8 cellular contexts compared by ENCODE assay signal in genomic region chr12:76558684-76559276, GRCh38. TPM values are rescaled to one million over a fixed set of nuclear protein-coding genes. Genes with fewer than 3 reads are reported as not detected.
DNase-seq lines count a peak whose midpoint lies in the region; ATAC-seq, FAIRE-seq and TF ChIP-seq lines count a peak whose summit lies in the region.

No MANE protein-coding gene starts in this region.

- peak overlapping the region; percentile 93 for H3K4me2 ChIP-seq in A549

- 3% methylated on average over 20 of the region's 24 CpGs for WGBS in A549 (ENCODE audit: missing lambda C conversion rate)
- 0% methylated on average over 20 to 22 of the region's 24 CpGs for WGBS in mesodermal cell (ENCODE audit: insufficient coverage in 2 of 2), 2 experiments

- DNase-seq in A549 (ENCODE audit: low read depth in 1 of 2, low spot score in 1 of 2): peak; percentile 30 to 31
- DNase-seq in NCI-H526 treated with DMSO at 0.1 percent for 48 hours (lab: John Stamatoyannopoulos, UW): peak; percentile 27
- peak; percentile 91 for DNase-seq in activated CD4-positive, alpha-beta memory T cell treated with anti-CD3 and anti-CD28 coated beads, Interleukin-2, amount 10 ng/mL, durations not matched to agents 7 days and 5 days
- peak; percentile 83 for DNase-seq in effector CD4-positive, alpha-beta T cell
- peak; percentile 76 to 77 for DNase-seq in stimulated activated CD8-positive, alpha-beta memory T cell treated with anti-CD3 and anti-CD28 coated beads, Interleukin-15, amount 100 ng/mL, for 48 hours (ENCODE audit: low read depth in 2 of 2)

- H3K27ac ChIP-seq in A549 (peak overlapping the region; percentile 86 to 93), mesodermal cell (ENCODE audit: low read depth, low read length, severe bottlenecking) (peak overlapping the region; percentile 93)

- TF ChIP-seq RAD21 in A549 (conservative IDR thresholded peaks at IDR 0.05 in 1 of 2, IDR thresholded peaks at IDR 0.05 in 1 of 2): no peak

- H3K4me3 Mint-ChIP-seq in activated CD4-positive, alpha-beta memory T cell treated with anti-CD3 and anti-CD28 coated beads, Interleukin-2, amount 10 ng/mL, durations not matched to agents 7 days and 5 days: peak overlapping the region; percentile 86

- no peaks in the 10 kb centered on the region for H3K9me3 Mint-ChIP-seq in activated CD4-positive, alpha-beta memory T cell treated with anti-CD3 and anti-CD28 coated beads, Interleukin-2, amount 10 ng/mL, durations not matched to agents 7 days and 5 days

- no peak for TF ChIP-seq POLR2A in A549 (IDR thresholded peaks at IDR 0.05; ENCODE audit: low read length)

- peak overlapping the region; percentile 95 for H3K27ac Mint-ChIP-seq in activated CD4-positive, alpha-beta memory T cell treated with anti-CD3 and anti-CD28 coated beads, Interleukin-2, amount 10 ng/mL, durations not matched to agents 7 days and 5 days

- TF ChIP-seq EP300 in A549 (IDR thresholded peaks at IDR 0.05): no peak

- H3K9me3 ChIP-seq in A549 (no peaks in the 10 kb centered on the region), mesodermal cell (ENCODE audit: control insufficient read depth, low read length) (no peaks in the 10 kb centered on the region)

- peaks cover 4% of the 10 kb centered on the region for H3K36me3 ChIP-seq in mesodermal cell (ENCODE audit: control insufficient read depth, insufficient read depth, low read length)

- H3K27me3 Mint-ChIP-seq in activated CD4-positive, alpha-beta memory T cell treated with anti-CD3 and anti-CD28 coated beads, Interleukin-2, amount 10 ng/mL, durations not matched to agents 7 days and 5 days: peaks cover 5% of the 10 kb centered on the region

- H3K4me3 ChIP-seq in A549 (peak overlapping the region; percentile 96), mesodermal cell (ENCODE audit: extremely low read depth, insufficient read depth, low read length, poor library complexity, severe bottlenecking) (peak overlapping the region; percentile 97)

- POLR2A ChIA-PET in A549 (lab: Yijun Ruan, JAX): interaction anchor here (0.8 kb wide), 1 partner anchor 527 kb away, joined by 3 read pairs; the partner anchor contains the start of gene PHLDA1
- POLR2A ChIA-PET in activated CD4-positive, alpha-beta memory T cell treated with anti-CD3 and anti-CD28 coated beads, Interleukin-2, amount 10 ng/mL, durations not matched to agents 7 days and 5 days (lab: Charles Lee): interaction anchor here (0.7 to 3.4 kb wide), 21 partner anchors 8 to 1079 kb away, joined by 3 to 46 read pairs (median 4); partner anchors contain the start of genes BBS10, NAP1L1, PHLDA1 and ZDHHC17

- H3K4me1 Mint-ChIP-seq in activated CD4-positive, alpha-beta memory T cell treated with anti-CD3 and anti-CD28 coated beads, Interleukin-2, amount 10 ng/mL, durations not matched to agents 7 days and 5 days: peaks cover 45% of the 10 kb centered on the region

- peaks cover 16% of the 10 kb centered on the region for H3K36me3 Mint-ChIP-seq in activated CD4-positive, alpha-beta memory T cell treated with anti-CD3 and anti-CD28 coated beads, Interleukin-2, amount 10 ng/mL, durations not matched to agents 7 days and 5 days (ENCODE audit: low read depth)

- peaks cover 19% of the 10 kb centered on the region; the same call in 2 of the 3 replicates for H3K4me1 ChIP-seq in A549
- peaks cover 12% of the 10 kb centered on the region for H3K4me1 ChIP-seq in mesodermal cell (ENCODE audit: control insufficient read depth, insufficient read depth, low read length, poor library complexity, severe bottlenecking)

- CTCF ChIA-PET in A549 (lab: Yijun Ruan, JAX): interaction anchor here (1.0 to 1.5 kb wide), 5 partner anchors 13 to 232 kb away, joined by 3 to 4 read pairs (median 3); no protein-coding TSS in a partner anchor
- CTCF ChIA-PET in activated CD4-positive, alpha-beta memory T cell treated with anti-CD3 and anti-CD28 coated beads, Interleukin-2, amount 10 ng/mL, durations not matched to agents 7 days and 5 days (lab: Charles Lee): interaction anchor here (2.1 to 2.4 kb wide), 2 partner anchors 28 to 400 kb away, joined by 6 to 8 read pairs; no protein-coding TSS in a partner anchor

- ATAC-seq in A549 (peak; percentile 69 to 72), GM18870 (IDR thresholded peaks at IDR 0.05; ENCODE audit: unreplicated experiment) (peak; percentile 42), HG03108 (IDR thresholded peaks at IDR 0.05; ENCODE audit: unreplicated experiment) (peak; percentile 48)

- FAIRE-seq in A549 (lab: Jason Lieb, UNC): no peak

- no peak for TF ChIP-seq CTCF in A549 (IDR thresholded peaks at IDR 0.05)

TF ChIP-seq in A549, 52 proteins besides CTCF, POLR2A, EP300 and RAD21:
- no peak for TF ChIP-seq FOSL2 (IDR thresholded peaks at IDR 0.05)
- TF ChIP-seq FOSL2 (CRISPR knock-in tag; IDR thresholded peaks at IDR 0.05): no peak
- no peak for TF ChIP-seq HOXB5 (CRISPR knock-in tag; IDR thresholded peaks at IDR 0.05)
- TF ChIP-seq RFX5 (IDR thresholded peaks at IDR 0.05): no peak
- TF ChIP-seq HOXA7 (CRISPR knock-in tag; IDR thresholded peaks at IDR 0.05): no peak
- TF ChIP-seq HES2 (IDR thresholded peaks at IDR 0.05): no peak
- no peak for TF ChIP-seq POLR2AphosphoS2 (conservative IDR thresholded peaks at IDR 0.05; ENCODE audit: low read length)
- no peak for TF ChIP-seq JUN (IDR thresholded peaks at IDR 0.05)

RNA-seq across cellular contexts. Expression of gene OSBPL8, which starts 0.8 kb away (rescaled TPM):
- polyA plus RNA-seq in A549 (2011; rRNA removed) (30.9 and 43.2 TPM in 2 replicates), A549 (2017; fragmentation: RNase III; extraction: RNeasy Plus Mini Kit Qiagen cat#74134 plus additional on column Dnase treatment) (15.4 to 16.9 TPM (median 15.5 TPM) in 3 replicates)
- polyA plus RNA-seq in A549 (2012; cell fraction: cytosol; rRNA removed): 6.8 and 8.9 TPM in 2 replicates
- polyA plus RNA-seq in A549 (2012; cell fraction: nucleus; rRNA removed): 8.3 and 18.3 TPM in 2 replicates
- polyA minus RNA-seq in A549 (2011; rRNA and poly(A)+ RNA removed): 32.5 and 41.6 TPM in 2 replicates
- total RNA-seq in activated CD4-positive, alpha-beta memory T cell treated with anti-CD3 and anti-CD28 coated beads, Interleukin-2, amount 10 ng/mL, durations not matched to agents 7 days and 5 days: 100 to 1,000 TPM; 113 to 121 TPM
- 68.1 TPM for polyA plus RNA-seq in mesodermal cell (2013, experiment 1 of 2)
- polyA plus RNA-seq in mesodermal cell (2013, experiment 2 of 2): 65.8 TPM

Comparison
In these comparisons a context has a peak if more than half of its experiments do, and no peak if none do; other contexts are left out.
1. Peak in every context shown above with its lines: DNase-seq, ATAC-seq, H3K4me3 ChIP-seq and H3K27ac ChIP-seq.
2. DNase-seq: peak in every context shown above with its lines; median percentile 91 in activated CD4-positive, alpha-beta memory T cell treated with anti-CD3 and anti-CD28 coated beads, Interleukin-2, amount 10 ng/mL, durations not matched to agents 7 days and 5 days; 83 in effector CD4-positive, alpha-beta T cell; 76 in stimulated activated CD8-positive, alpha-beta memory T cell treated with anti-CD3 and anti-CD28 coated beads, Interleukin-15, amount 100 ng/mL, for 48 hours; 30 in A549; 27 in NCI-H526 treated with DMSO at 0.1 percent for 48 hours.